In genomic region chr2:232361646-232362045, GRCh38 we compare ENCODE assay signal across 29 cellular contexts. TPM values are rescaled to one million over a fixed set of nuclear protein-coding genes. Genes with fewer than 3 reads are reported as not detected.
DNase-seq lines count a peak whose midpoint lies in the region; ATAC-seq, FAIRE-seq and TF ChIP-seq lines count a peak whose summit lies in the region.
"Had no signal": no experiment of that assay in that cellular context is flagged by ENCODE, and none has a peak within 500 bp of the region (broad histone marks: within the 10 kb centered on the region; RNA-seq: fewer than 3 reads in every experiment).

No MANE protein-coding gene starts in this region.

- H3K27ac ChIP-seq in HCT116 (ENCODE audit: low read depth, low read length): no peak overlapping the region
- H3K27ac ChIP-seq in small intestine (ENCODE audit: low read depth in 1 of 2, low read length in 1 of 2): no peak overlapping the region
- H3K27ac ChIP-seq: C4-2B, SJSA1 had no signal

- intact Hi-C loops in HCT116 (cut with micrococcal nuclease): no loop called here

- H4K20me1 ChIP-seq in HCT116 (ENCODE audit: insufficient read depth): no peaks in the 10 kb centered on the region

- no peak overlapping the region for H3K4me3 Mint-ChIP-seq in activated T-cell treated with anti-CD3 and anti-CD28 coated beads, Interleukin-2, amount 50 U/mL, for 24 hours

- no TSS peak for BruUV-seq in HCT116 (replicated peaks; lab: Mats Ljungman, UMichigan)

- POLR2A ChIA-PET in HCT116 (lab: Charles Lee): no interaction called here

- no peak for TF ChIP-seq CTCF in HCT116 (IDR thresholded peaks at IDR 0.05 in 2 of 3, conservative IDR thresholded peaks at IDR 0.05 in 1 of 3; ENCODE audit: borderline replicate concordance in 1 of 3, insufficient read depth in 1 of 3, low read depth in 2 of 3, low read length in 2 of 3)

- ATAC-seq in HCT116: no peak
- ATAC-seq: CD8-positive, alpha-beta T cell; PC-3; Right ventricle myocardium inferior had no signal

- H3K27ac Mint-ChIP-seq in activated T-cell treated with anti-CD3 and anti-CD28 coated beads, Interleukin-2, amount 50 U/mL, for 24 hours: no peak overlapping the region
- H3K27ac Mint-ChIP-seq: CD8-positive, alpha-beta T cell had no signal

- H3K36me3 Mint-ChIP-seq in activated T-cell treated with anti-CD3 and anti-CD28 coated beads, Interleukin-2, amount 50 U/mL, for 24 hours (ENCODE audit: low read depth): no peaks in the 10 kb centered on the region
- H3K36me3 Mint-ChIP-seq: CD8-positive, alpha-beta T cell had no signal

- no peak overlapping the region for H3K9ac ChIP-seq in HCT116 (ENCODE audit: low read length)

- CTCF ChIA-PET in HCT116 (lab: Charles Lee): interaction anchor here (1.5 to 1.9 kb wide), 2 partner anchors 11 to 461 kb away, joined by 4 to 5 read pairs; no protein-coding TSS in a partner anchor

- H3K27me3 ChIP-seq in HCT116 (ENCODE audit: insufficient read depth, low read length) (no peaks in the 10 kb centered on the region), small intestine (ENCODE audit: control insufficient read depth in 2 of 2, insufficient read depth in 2 of 2, low read length in 2 of 2) (no peaks in the 10 kb centered on the region)
- H3K27me3 ChIP-seq: SJSA1 had no signal

- H3K36me3 ChIP-seq in HCT116 (ENCODE audit: control insufficient read depth in 1 of 2, insufficient read depth in 2 of 2, low read length in 2 of 2) (no peaks in the 10 kb centered on the region), small intestine (ENCODE audit: control insufficient read depth in 2 of 2, insufficient read depth in 2 of 2, low read length in 2 of 2) (no peaks in the 10 kb centered on the region)
- H3K36me3 ChIP-seq: SJSA1 had no signal

- in situ Hi-C loops in SK-MEL-5 (cut with HindIII; ENCODE audit: low pct_unique_long_range_greater_than_20kb, low sequenced_read_pairs): no loop called here

- peak; percentile 1 for DNase-seq in activated T-cell treated with anti-CD3 and anti-CD28 coated beads, Interleukin-2, amount 50 U/mL, for 24 hours
- DNase-seq in activated T-cell treated with anti-CD3 and anti-CD28 coated beads for 4 hours (no peak), HCT116 (ENCODE audit: low read depth, low spot score) (peak; percentile 61), SK-MEL-5 (ENCODE audit: low read depth, low spot score) (peak; percentile 33), small intestine (peak; percentile 13), HUDEP-2 (lab: John Stamatoyannopoulos, UW; ENCODE audit: unreplicated experiment in 76 of 76) (no peak), SW480 (ENCODE audit: low spot score) (no peak)
- DNase-seq in stimulated activated CD4-positive, alpha-beta T cell treated with anti-CD3 and anti-CD28 coated beads, Interleukin-15, amount 100 ng/mL, for 24 hours: no peak
- DNase-seq: 8988T; AML-193; CD8-positive, alpha-beta T cell; DMS79 treated with DMSO at 0.1 percent for 48 hours; GF-D8; KG1; NCI-H1092 treated with DMSO at 0.1 percent for 48 hours; NCI-H1930; NCI-H2107; NCI-H524; NCI-H82; NK-92 treated with Interleukin-12 subunit alpha and Interleukin-12 subunit beta, amount 100 ng/mL, for 24 hours; PC-3; T-helper 1 cell had no signal

- RAD21 ChIA-PET in HCT116 (lab: Charles Lee; ENCODE audit: low non-redundant PET in 1 of 2, low total read pairs in 2 of 2, uncharacterized antibody in 2 of 2, unreplicated experiment in 2 of 2): no interaction called here

- no peak overlapping the region for H2AFZ ChIP-seq in HCT116 (ENCODE audit: low read depth, low read length, poor library complexity, severe bottlenecking)

- H3K9me2 ChIP-seq in HCT116 (ENCODE audit: insufficient read depth): no peaks in the 10 kb centered on the region

- peaks cover 22% of the 10 kb centered on the region for H3K4me1 Mint-ChIP-seq in activated T-cell treated with anti-CD3 and anti-CD28 coated beads, Interleukin-2, amount 50 U/mL, for 24 hours (ENCODE audit: low read depth)

- H3K4me3 ChIP-seq in HCT116 (replicated peaks in 1 of 2; ENCODE audit: low read depth in 1 of 2, low read length in 2 of 2) (no peak overlapping the region), small intestine (ENCODE audit: low read depth in 1 of 2, low read length in 2 of 2) (no peak overlapping the region)
- H3K4me3 ChIP-seq: SJSA1 had no signal

- no peak overlapping the region for H3K4me2 ChIP-seq in HCT116 (ENCODE audit: low read length)

- no peak for TF ChIP-seq POLR2A in HCT116 (IDR thresholded peaks at IDR 0.05; ENCODE audit: borderline replicate concordance, extremely low read depth, insufficient read depth, insufficient read length)

- no peak for FAIRE-seq in small intestine (lab: Jason Lieb, UNC)
- FAIRE-seq: GM12891 had no signal

- H3K9me3 ChIP-seq in HCT116 (ENCODE audit: control insufficient read depth in 1 of 2, insufficient read depth in 1 of 2, low read depth in 1 of 2, low read length in 2 of 2): no peaks in the 10 kb centered on the region
- H3K9me3 ChIP-seq in small intestine (ENCODE audit: control insufficient read depth, low read depth): no peaks in the 10 kb centered on the region
- H3K9me3 ChIP-seq: Caco-2, SJSA1 had no signal

- H3K4me1 ChIP-seq in HCT116 (ENCODE audit: control insufficient read depth in 1 of 2, insufficient read depth in 2 of 2, low read length in 2 of 2): peaks cover 0 to 4% of the 10 kb centered on the region in 2 experiments; a peak in 1 of 4 replicates
- peaks cover 0 to 4% of the 10 kb centered on the region in 2 donors for H3K4me1 ChIP-seq in small intestine (ENCODE audit: control insufficient read depth in 2 of 2, insufficient read depth in 1 of 2, low read depth in 1 of 2, low read length in 1 of 2)

- 84 to 89% (median 87%) methylated on average over 5 of the region's 5 CpGs for WGBS in small intestine, 3 donors

- H3K27me3 Mint-ChIP-seq in activated T-cell treated with anti-CD3 and anti-CD28 coated beads, Interleukin-2, amount 50 U/mL, for 24 hours: peaks cover 3% of the 10 kb centered on the region

- no peaks in the 10 kb centered on the region for H3K79me2 ChIP-seq in HCT116 (ENCODE audit: insufficient read depth, low read length)

- TF ChIP-seq RAD21 in HCT116 (IDR thresholded peaks at IDR 0.05; ENCODE audit: low read depth): no peak

- no peaks in the 10 kb centered on the region for H3K9me3 Mint-ChIP-seq in activated T-cell treated with anti-CD3 and anti-CD28 coated beads, Interleukin-2, amount 50 U/mL, for 24 hours
- H3K9me3 Mint-ChIP-seq: CD8-positive, alpha-beta T cell had no signal

TF ChIP-seq in HCT116, 20 proteins besides CTCF, POLR2A, EP300 and RAD21:
- TF ChIP-seq, protein P1, sequence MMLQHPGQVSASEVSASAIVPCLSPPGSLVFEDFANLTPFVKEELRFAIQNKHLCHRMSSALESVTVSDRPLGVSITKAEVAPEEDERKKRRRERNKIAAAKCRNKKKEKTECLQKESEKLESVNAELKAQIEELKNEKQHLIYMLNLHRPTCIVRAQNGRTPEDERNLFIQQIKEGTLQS (IDR thresholded peaks at IDR 0.05): no peak
- TF ChIP-seq EZH2phosphoT487 (IDR thresholded peaks at IDR 0.05; ENCODE audit: borderline replicate concordance) (no peak), JUND (IDR thresholded peaks at IDR 0.05) (no peak), CBX3 (IDR thresholded peaks at IDR 0.05; ENCODE audit: low read depth) (no peak), ZFX (IDR thresholded peaks at IDR 0.05) (no peak), FOSL1 (IDR thresholded peaks at IDR 0.05; ENCODE audit: low read depth) (no peak), SP1 (IDR thresholded peaks at IDR 0.05; ENCODE audit: low read depth) (no peak), SIN3A (IDR thresholded peaks at IDR 0.05; ENCODE audit: low read depth) (no peak), EZH2 (IDR thresholded peaks at IDR 0.05) (no peak), TCF7L2 (IDR thresholded peaks at IDR 0.05; ENCODE audit: borderline replicate concordance, extremely low read depth, insufficient read depth, insufficient read length) (no peak), POLR2AphosphoS5 (IDR thresholded peaks at IDR 0.05; ENCODE audit: low read depth, low read length) (no peak), ZNF274 (IDR thresholded peaks at IDR 0.05; ENCODE audit: low read depth, low read length) (no peak)
- TF ChIP-seq, protein P2, sequence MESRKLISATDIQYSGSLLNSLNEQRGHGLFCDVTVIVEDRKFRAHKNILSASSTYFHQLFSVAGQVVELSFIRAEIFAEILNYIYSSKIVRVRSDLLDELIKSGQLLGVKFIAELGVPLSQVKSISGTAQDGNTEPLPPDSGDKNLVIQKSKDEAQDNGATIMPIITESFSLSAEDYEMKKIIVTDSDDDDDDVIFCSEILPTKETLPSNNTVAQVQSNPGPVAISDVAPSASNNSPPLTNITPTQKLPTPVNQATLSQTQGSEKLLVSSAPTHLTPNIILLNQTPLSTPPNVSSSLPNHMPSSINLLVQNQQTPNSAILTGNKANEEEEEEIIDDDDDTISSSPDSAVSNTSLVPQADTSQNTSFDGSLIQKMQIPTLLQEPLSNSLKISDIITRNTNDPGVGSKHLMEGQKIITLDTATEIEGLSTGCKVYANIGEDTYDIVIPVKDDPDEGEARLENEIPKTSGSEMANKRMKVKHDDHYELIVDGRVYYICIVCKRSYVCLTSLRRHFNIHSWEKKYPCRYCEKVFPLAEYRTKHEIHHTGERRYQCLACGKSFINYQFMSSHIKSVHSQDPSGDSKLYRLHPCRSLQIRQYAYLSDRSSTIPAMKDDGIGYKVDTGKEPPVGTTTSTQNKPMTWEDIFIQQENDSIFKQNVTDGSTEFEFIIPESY (IDR thresholded peaks at IDR 0.05; ENCODE audit: extremely low read depth, insufficient replicate concordance, low read length): no peak

RNA-seq across cellular contexts. Expression of gene ALPP, which starts 16.9 kb away (rescaled TPM):
- 0.34 TPM for total RNA-seq in HCT116 (2021; ENCODE audit: unreplicated experiment)
- 0.05 TPM in 1 of 2 replicates, not detected in the other for polyA plus RNA-seq in HCT116 (2012)
- total RNA-seq in SK-MEL-5 (2014; rRNA removed; shearing (Covaris generic)): not detected in 2 replicates
- polyA plus RNA-seq in SK-MEL-5 (2015; cell fraction: cytosol; rRNA removed): not detected in 2 replicates
- not detected in 2 replicates for polyA plus RNA-seq in SK-MEL-5 (2015; cell fraction: nucleus; rRNA removed)
- not detected for polyA plus RNA-seq in small intestine
- total RNA-seq: CD8-positive, alpha-beta T cell; HT1080; Right ventricle myocardium inferior had no signal

RNA-seq across cellular contexts. Expression of gene ALPG, which starts 45.0 kb away (rescaled TPM):
- 0.10 TPM for total RNA-seq in HCT116 (2021; ENCODE audit: unreplicated experiment)
- 0.05 TPM in 1 of 2 replicates, not detected in the other for polyA plus RNA-seq in HCT116 (2012)
- total RNA-seq in SK-MEL-5 (2014; rRNA removed; shearing (Covaris generic)): not detected in 2 replicates
- not detected in 2 replicates for polyA plus RNA-seq in SK-MEL-5 (2015; cell fraction: cytosol; rRNA removed)
- not detected in 2 replicates for polyA plus RNA-seq in SK-MEL-5 (2015; cell fraction: nucleus; rRNA removed)
- polyA plus RNA-seq in small intestine: under 1 TPM in 1 of 3 donors, not detected in 2; 0.01 TPM
- total RNA-seq: CD8-positive, alpha-beta T cell; H4; HT1080; Right ventricle myocardium inferior had no signal

Comparison
In these comparisons a context has a peak if more than half of its experiments do, and no peak if none do; other contexts are left out.
1. DNase-seq: peak in activated T-cell treated with anti-CD3 and anti-CD28 coated beads, Interleukin-2, amount 50 U/mL, for 24 hours (single experiment), HCT116 (single experiment), SK-MEL-5 (single experiment) and small intestine (single experiment); none in activated T-cell treated with anti-CD3 and anti-CD28 coated beads for 4 hours (single experiment), HUDEP-2 (0 of 76), stimulated activated CD4-positive, alpha-beta T cell treated with anti-CD3 and anti-CD28 coated beads, Interleukin-15, amount 100 ng/mL, for 24 hours (single experiment) and SW480 (single experiment).